ENCODE assay signal across 8 cellular contexts in the genomic region with DNA sequence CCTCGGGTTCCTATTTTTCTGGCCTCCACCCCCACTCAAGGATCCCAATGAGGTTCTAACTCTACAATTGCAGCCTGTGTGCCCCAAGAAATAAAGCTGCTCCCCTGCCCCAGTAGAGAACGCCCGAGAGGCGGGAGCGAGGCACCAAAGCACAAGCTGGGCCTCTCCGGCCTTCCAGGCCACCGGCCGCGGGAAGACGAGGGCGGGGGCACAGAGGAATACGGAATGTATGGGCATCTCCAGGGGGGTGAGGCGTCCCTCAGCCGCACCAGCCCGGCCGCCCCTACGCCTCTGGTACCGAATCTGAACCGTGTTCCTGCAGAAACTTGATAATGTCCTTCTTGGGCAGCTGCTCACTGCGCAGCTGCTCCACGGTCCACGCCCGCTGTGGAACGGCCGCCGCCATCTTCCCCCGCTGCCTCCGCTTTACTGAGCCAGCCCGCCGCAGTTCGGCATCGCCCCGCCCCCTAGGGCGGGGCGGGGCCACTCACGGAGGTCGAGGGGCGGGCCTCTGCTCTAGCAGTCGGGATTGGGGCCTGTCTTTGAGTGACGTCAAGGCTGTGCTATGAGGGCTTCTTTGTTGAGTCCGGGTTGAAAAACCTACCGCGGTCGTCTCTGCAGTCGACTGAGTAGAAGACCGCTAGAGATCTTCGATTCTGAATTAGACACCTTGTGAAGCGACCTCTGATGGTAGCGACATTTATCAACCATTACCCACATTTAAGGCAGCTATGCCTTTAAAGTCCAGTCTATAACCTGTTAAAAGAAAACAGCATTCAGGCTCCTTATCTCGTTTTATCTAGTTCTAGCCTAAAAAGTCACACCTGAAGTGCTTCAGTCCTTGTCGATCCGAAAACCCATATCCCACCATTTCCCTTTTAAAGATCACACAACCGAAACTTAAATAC. TPM values are rescaled to one million over a fixed set of nuclear protein-coding genes. Genes with fewer than 3 reads are reported as not detected.
DNase-seq lines count a peak whose midpoint lies in the region; ATAC-seq and TF ChIP-seq lines count a peak whose summit lies in the region.

Gene FKBP3 (minus strand): TSS at position 431 of the 908 bp plus-strand sequence. CDS start 25 bp downstream, at position 406.

- H3K36me3 ChIP-seq in PC-3 (ENCODE audit: low read depth, low read length) (peaks cover 3% of the 10 kb centered on the region; the same call in 1 of the 2 replicates), mucosa of stomach (ENCODE audit: control insufficient read depth, insufficient read depth, low read length) (no peaks in the 10 kb centered on the region)

- H3K27me3 ChIP-seq in PC-3 (ENCODE audit: low read length) = no peaks in the 10 kb centered on the region
- H3K27me3 ChIP-seq in mucosa of stomach (ENCODE audit: control insufficient read depth, insufficient read depth, low read length) = no peaks in the 10 kb centered on the region

- H3K9me2 ChIP-seq in PC-3 (replicated peaks; ENCODE audit: low read length) = no peaks in the 10 kb centered on the region

- CTCF ChIA-PET in PC-3 (lab: Charles Lee) = interaction anchor here (2.2 kb wide), 1 partner anchor 221 kb away, joined by 9 read pairs; no protein-coding TSS in a partner anchor

- H3F3A ChIP-seq in PC-3 (ENCODE audit: low read length, unreplicated experiment) = no peaks in the 10 kb centered on the region

- TF ChIP-seq POLR2A in erythroblast (IDR thresholded peaks at IDR 0.05; ENCODE audit: low read length) = peak; percentile 88

- H3K79me2 ChIP-seq in PC-3 (ENCODE audit: low read length) = peaks cover 71% of the 10 kb centered on the region

- H3K9ac ChIP-seq in PC-3 (ENCODE audit: low read length) (peak within 1 kb of the TSS; percentile 90), mucosa of stomach (ENCODE audit: low read length) (peak within 1 kb of the TSS; percentile 96)

- TF ChIP-seq RAD21 in Ishikawa (IDR thresholded peaks at IDR 0.05; ENCODE audit: low read depth) = no peak

- peak; percentile 85 for ATAC-seq in GM21529 (IDR thresholded peaks at IDR 0.05; ENCODE audit: unreplicated experiment)
- peak; percentile 85 for ATAC-seq in PC-3

- peak within 1 kb of the TSS; percentile 32 for H3K27ac ChIP-seq in PC-3 (ENCODE audit: low read length)

- peak; percentile 37; the same call in 1 of the 2 replicates for TF ChIP-seq EP300 in Ishikawa (IDR thresholded peaks at IDR 0.05; ENCODE audit: borderline replicate concordance)

- H3K4me3 ChIP-seq in PC-3 (ENCODE audit: low read length) = peak within 1 kb of the TSS; percentile 97
- H3K4me3 ChIP-seq in mucosa of stomach (ENCODE audit: low read length) = peak within 1 kb of the TSS; percentile 78

- POLR2A ChIA-PET in PC-3 (lab: Charles Lee; ENCODE audit: unreplicated experiment) = interaction anchor here (0.6 to 1.0 kb wide), 4 partner anchors 130 to 173 kb away, joined by 3 to 4 read pairs (median 3); partner anchors contain the start of genes KLHL28 and TOGARAM1

- TF ChIP-seq CTCF in PC-3 (conservative IDR thresholded peaks at IDR 0.05; ENCODE audit: low read depth, low read length) = peak; percentile 61

- H3K4me1 ChIP-seq in PC-3 (ENCODE audit: insufficient read depth, low read length) (peaks cover 19% of the 10 kb centered on the region), mucosa of stomach (ENCODE audit: control insufficient read depth, insufficient read depth, low read length) (no peaks in the 10 kb centered on the region)

- peaks cover 17% of the 10 kb centered on the region for H4K20me1 ChIP-seq in PC-3 (ENCODE audit: low read length)

- DNase-seq in DMS153 (lab: John Stamatoyannopoulos, UW) (peak; percentile 98), PC-3 (peak; percentile 99), erythroblast (lab: John Stamatoyannopoulos, UW) (peak; percentile 98 to 99)
- DNase-seq in activated T-cell treated with anti-CD3 and anti-CD28 coated beads, Interleukin-2, amount 50 U/mL, for 1 hour = peak; percentile 96
- DNase-seq in stimulated activated CD8-positive, alpha-beta memory T cell treated with anti-CD3 and anti-CD28 coated beads, Interleukin-7, amount 100 ng/mL, for 24 hours (ENCODE audit: low read depth) = peak; percentile 86

- intact Hi-C loops in PC-3 (cut with micrococcal nuclease) = loop anchor here (1.0 to 2.0 kb wide), 7 partner anchors 20 to 237 kb away; partner anchors contain the start of genes MIS18BP1 and TOGARAM1

- BruUV-seq in PC-3 (replicated peaks; lab: Mats Ljungman, UMichigan) = TSS peak; percentile 23

- H3K9me3 ChIP-seq in PC-3 (ENCODE audit: low read length) (no peaks in the 10 kb centered on the region), mucosa of stomach (ENCODE audit: control insufficient read depth, low read length) (no peaks in the 10 kb centered on the region)

- peak within 1 kb of the TSS; percentile 95 for H3K4me2 ChIP-seq in PC-3 (ENCODE audit: low read length)

- peak within 1 kb of the TSS; percentile 94 for H2AFZ ChIP-seq in PC-3 (ENCODE audit: low read length)

TF ChIP-seq in Ishikawa, 13 proteins besides CTCF, POLR2A, EP300 and RAD21:
- TF ChIP-seq, protein P1, sequence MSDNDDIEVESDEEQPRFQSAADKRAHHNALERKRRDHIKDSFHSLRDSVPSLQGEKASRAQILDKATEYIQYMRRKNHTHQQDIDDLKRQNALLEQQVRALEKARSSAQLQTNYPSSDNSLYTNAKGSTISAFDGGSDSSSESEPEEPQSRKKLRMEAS (IDR thresholded peaks at IDR 0.05) = peak; percentile 47
- TF ChIP-seq TAF1 (IDR thresholded peaks at IDR 0.05; ENCODE audit: low read depth) = peak; percentile 92
- peak; percentile 44 for TF ChIP-seq TEAD4 (IDR thresholded peaks at IDR 0.05)
- TF ChIP-seq NFIC (IDR thresholded peaks at IDR 0.05) = no peak
- TF ChIP-seq CREB1 (IDR thresholded peaks at IDR 0.05; ENCODE audit: low read depth) = 0 out of 2 replicates have a peak, but pooled peaks have one; percentile 50
- TF ChIP-seq TCF12 (IDR thresholded peaks at IDR 0.05; ENCODE audit: low read depth) = no peak; the same call in 1 of the 2 replicates
- TF ChIP-seq FOXM1 (IDR thresholded peaks at IDR 0.05; ENCODE audit: borderline replicate concordance, low read depth) = no peak
- TF ChIP-seq YY1 (IDR thresholded peaks at IDR 0.05; ENCODE audit: low read depth) = peak; percentile 89

RNA-seq across cellular contexts. Expression of gene FKBP3, which starts in this region (rescaled TPM):
- total RNA-seq in PC-3 (2014; rRNA removed) = 48.0 and 53.7 TPM in 2 replicates

Comparison
In these comparisons a context has a peak if more than half of its experiments do, and no peak if none do; other contexts are left out.
1. Peak in every context shown above with its lines: DNase-seq, ATAC-seq, H3K4me3 ChIP-seq and H3K27ac ChIP-seq.